Comparison of ENCODE assay signal across 13 cellular contexts in genomic region chr12:91978143-91978542, GRCh38.
A peak's percentile ranks its signal among the peaks of the same experiment; 100 is the strongest.
DNase-seq lines count a peak whose midpoint lies in the region; ATAC-seq, FAIRE-seq and TF ChIP-seq lines count a peak whose summit lies in the region.
"Had no signal": no experiment of that assay in that cellular context is flagged by ENCODE, and none has a peak within 500 bp of the region (broad histone marks: within the 10 kb centered on the region; RNA-seq: fewer than 3 reads in every experiment).

No MANE protein-coding gene starts in this region.

- H3K27me3 Mint-ChIP-seq in activated T-helper 1 cell treated with anti-CD3 and anti-CD28 coated beads, Interleukin-12 subunit alpha, Interleukin-12 subunit beta, Interleukin-2, Interleukin-4 antibody, amounts not matched to agents 30 ng/mL and 10 ng/mL and 1 ng/mL, durations not matched to agents 14 hours and 24 hours and 36 hours (ENCODE audit: insufficient read depth), result no peaks in the 10 kb centered on the region
- no peaks in the 10 kb centered on the region for H3K27me3 Mint-ChIP-seq in T-helper 1 cell treated with Interleukin-12 subunit alpha and Interleukin-12 subunit beta and Interleukin-4 antibody, amounts not matched to agents 30 μg/mL and 1 μg/mL, for 36 hours (ENCODE audit: low read depth)

- TF ChIP-seq POLR2A in H54 (IDR thresholded peaks at IDR 0.05; ENCODE audit: low read depth, low read length), result no peak

- peaks cover 5% of the 10 kb centered on the region for H3K36me3 Mint-ChIP-seq in activated T-helper 1 cell treated with anti-CD3 and anti-CD28 coated beads, Interleukin-12 subunit alpha, Interleukin-12 subunit beta, Interleukin-2, Interleukin-4 antibody, amounts not matched to agents 30 ng/mL and 10 ng/mL and 1 ng/mL, durations not matched to agents 14 hours and 24 hours and 36 hours (ENCODE audit: low read depth)
- H3K36me3 Mint-ChIP-seq in T-helper 1 cell treated with Interleukin-12 subunit alpha and Interleukin-12 subunit beta and Interleukin-4 antibody, amounts not matched to agents 30 μg/mL and 1 μg/mL, for 36 hours (ENCODE audit: low read depth), result peaks cover 11% of the 10 kb centered on the region

- intact Hi-C loops in activated T-helper 1 cell treated with anti-CD3 and anti-CD28 coated beads, Interleukin-12 subunit alpha, Interleukin-12 subunit beta, Interleukin-2, Interleukin-4 antibody, amounts not matched to agents 30 ng/mL and 10 ng/mL and 1 ng/mL, durations not matched to agents 14 hours and 24 hours and 36 hours (cut with micrococcal nuclease), result no loop called here

- DNase-seq in activated T-helper 1 cell treated with Interleukin-2 at 50 U/mL for 16 hours (ENCODE audit: low read depth) (peak; percentile 2), amniotic epithelial cell (ENCODE audit: low read depth) (peak; percentile 68), D341Med (ENCODE audit: low spot score) (no peak), H54 (ENCODE audit: insufficient read length, low spot score) (no peak), Ammon's horn (ENCODE audit: low spot score) (no peak)
- DNase-seq in activated T-helper 1 cell treated with anti-CD3 and anti-CD28 coated beads, Interleukin-12 subunit alpha, Interleukin-12 subunit beta, Interleukin-2, Interleukin-4 antibody, amounts not matched to agents 30 ng/mL and 10 ng/mL and 1 ng/mL, durations not matched to agents 14 hours and 24 hours and 36 hours (ENCODE audit: low spot score), result no peak
- no peak for DNase-seq in stimulated activated naive CD8-positive, alpha-beta T cell treated with anti-CD3 and anti-CD28 coated beads, Interleukin-15, Interleukin-2, amounts not matched to agents 100 U/mL and 50 U/mL, for 24 hours
- DNase-seq: DND-41, hippocampal formation, NCI-H1092, NCI-H510A treated with DMSO at 0.1 percent for 48 hours had no signal

- H3K4me3 Mint-ChIP-seq in activated T-helper 1 cell treated with anti-CD3 and anti-CD28 coated beads, Interleukin-12 subunit alpha, Interleukin-12 subunit beta, Interleukin-2, Interleukin-4 antibody, amounts not matched to agents 30 ng/mL and 10 ng/mL and 1 ng/mL, durations not matched to agents 14 hours and 24 hours and 36 hours, result no peak overlapping the region
- H3K4me3 Mint-ChIP-seq in T-helper 1 cell treated with Interleukin-12 subunit alpha and Interleukin-12 subunit beta and Interleukin-4 antibody, amounts not matched to agents 30 μg/mL and 1 μg/mL, for 36 hours, result peak overlapping the region; percentile 1

- H3K4me1 Mint-ChIP-seq in activated T-helper 1 cell treated with anti-CD3 and anti-CD28 coated beads, Interleukin-12 subunit alpha, Interleukin-12 subunit beta, Interleukin-2, Interleukin-4 antibody, amounts not matched to agents 30 ng/mL and 10 ng/mL and 1 ng/mL, durations not matched to agents 14 hours and 24 hours and 36 hours (ENCODE audit: low read depth), result peaks cover 9% of the 10 kb centered on the region
- H3K4me1 Mint-ChIP-seq in T-helper 1 cell treated with Interleukin-12 subunit alpha and Interleukin-12 subunit beta and Interleukin-4 antibody, amounts not matched to agents 30 μg/mL and 1 μg/mL, for 36 hours (ENCODE audit: low read depth), result peaks cover 10% of the 10 kb centered on the region

- H3K27ac Mint-ChIP-seq in activated T-helper 1 cell treated with anti-CD3 and anti-CD28 coated beads, Interleukin-12 subunit alpha, Interleukin-12 subunit beta, Interleukin-2, Interleukin-4 antibody, amounts not matched to agents 30 ng/mL and 10 ng/mL and 1 ng/mL, durations not matched to agents 14 hours and 24 hours and 36 hours, result no peak overlapping the region
- peak overlapping the region; percentile 5 for H3K27ac Mint-ChIP-seq in T-helper 1 cell treated with Interleukin-12 subunit alpha and Interleukin-12 subunit beta and Interleukin-4 antibody, amounts not matched to agents 30 μg/mL and 1 μg/mL, for 36 hours

- FAIRE-seq in H54 (lab: Jason Lieb, UNC), result no peak

- peaks cover 13% of the 10 kb centered on the region for H3K9me3 Mint-ChIP-seq in activated T-helper 1 cell treated with anti-CD3 and anti-CD28 coated beads, Interleukin-12 subunit alpha, Interleukin-12 subunit beta, Interleukin-2, Interleukin-4 antibody, amounts not matched to agents 30 ng/mL and 10 ng/mL and 1 ng/mL, durations not matched to agents 14 hours and 24 hours and 36 hours
- H3K9me3 Mint-ChIP-seq in T-helper 1 cell treated with Interleukin-12 subunit alpha and Interleukin-12 subunit beta and Interleukin-4 antibody, amounts not matched to agents 30 μg/mL and 1 μg/mL, for 36 hours, result peaks cover 7% of the 10 kb centered on the region

- peak; percentile 61 for ATAC-seq in stimulated activated naive CD8-positive, alpha-beta T cell treated with anti-CD3 and anti-CD28 coated beads, Interleukin-15, Interleukin-2, amounts not matched to agents 100 U/mL and 50 U/mL, for 24 hours
- ATAC-seq: Right ventricle myocardium inferior had no signal

Comparison
In these comparisons a context has a peak if more than half of its experiments do, and no peak if none do; other contexts are left out.
1. DNase-seq: peak in activated T-helper 1 cell treated with Interleukin-2 at 50 U/mL for 16 hours (single experiment) and amniotic epithelial cell (single experiment); none in activated T-helper 1 cell treated with anti-CD3 and anti-CD28 coated beads, Interleukin-12 subunit alpha, Interleukin-12 subunit beta, Interleukin-2, Interleukin-4 antibody, amounts not matched to agents 30 ng/mL and 10 ng/mL and 1 ng/mL, durations not matched to agents 14 hours and 24 hours and 36 hours (single experiment), stimulated activated naive CD8-positive, alpha-beta T cell treated with anti-CD3 and anti-CD28 coated beads, Interleukin-15, Interleukin-2, amounts not matched to agents 100 U/mL and 50 U/mL, for 24 hours (single experiment), D341Med (single experiment), H54 (single experiment) and Ammon's horn (single experiment).